Comparison of ENCODE assay signal across 29 cellular contexts in the genomic region with DNA sequence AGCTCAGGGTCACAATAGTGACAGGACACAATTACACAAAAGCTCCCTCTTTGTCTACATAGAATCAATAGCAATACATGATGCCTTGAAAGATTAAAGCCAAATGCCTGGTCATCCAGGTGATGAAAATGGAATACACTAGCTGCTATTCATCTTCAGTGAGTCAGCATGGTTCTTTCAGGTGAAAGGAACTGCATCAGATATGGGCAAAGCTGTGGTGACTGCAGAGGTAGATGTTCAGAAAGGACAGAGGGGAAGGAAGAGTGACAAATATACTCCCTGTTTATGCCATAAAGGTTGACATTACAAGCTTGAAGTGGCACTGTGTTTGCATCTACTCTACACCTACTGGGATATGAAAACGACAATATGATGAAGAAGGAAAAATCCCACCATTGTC. TPM values are rescaled to one million over a fixed set of nuclear protein-coding genes. Genes with fewer than 3 reads are reported as not detected.
DNase-seq lines count a peak whose midpoint lies in the region; ATAC-seq, FAIRE-seq and TF ChIP-seq lines count a peak whose summit lies in the region.
"Had no signal": no experiment of that assay in that cellular context is flagged by ENCODE, and none has a peak within 500 bp of the region (broad histone marks: within the 10 kb centered on the region; RNA-seq: fewer than 3 reads in every experiment).

No MANE protein-coding gene starts in this region.

- BruUV-seq in HepG2 (replicated peaks; lab: Mats Ljungman, UMichigan) = no TSS peak

- no peak overlapping the region for H4K91ac ChIP-seq in H1 (replicated peaks; ENCODE audit: insufficient read length, low read length)

- TF ChIP-seq RAD21 in HepG2 (CRISPR knock-in tag; IDR thresholded peaks at IDR 0.05) = no peak
- TF ChIP-seq RAD21 in H1 (IDR thresholded peaks at IDR 0.05 in 1 of 2, conservative IDR thresholded peaks at IDR 0.05 in 1 of 2; ENCODE audit: low read depth in 2 of 2, low read length in 2 of 2) = no peak

- H3K27ac Mint-ChIP-seq in activated CD4-positive, alpha-beta T cell treated with anti-CD3 and anti-CD28 coated beads for 36 hours = no peak overlapping the region
- H3K27ac Mint-ChIP-seq: CD14-positive monocyte; CD8-positive, alpha-beta memory T cell; H9 had no signal

- H3K9ac ChIP-seq in HepG2 (ENCODE audit: insufficient read depth, low read depth, low read length) (no peak overlapping the region), H1 (replicated peaks in 1 of 4; ENCODE audit: extremely low read depth in 1 of 4, low read depth in 3 of 4, low read length in 3 of 4) (no peak overlapping the region)
- H3K9ac ChIP-seq: GM23248 had no signal

- H3K36me3 ChIP-seq in HepG2 (replicated peaks in 1 of 2; ENCODE audit: control insufficient read depth in 1 of 2, insufficient read depth in 2 of 2, low read length in 2 of 2) (no peaks in the 10 kb centered on the region), right lobe of liver (no peaks in the 10 kb centered on the region), H1 (ENCODE audit: control insufficient read depth in 2 of 4, insufficient read depth in 4 of 4, low read length in 3 of 4) (no peaks in the 10 kb centered on the region), aorta (ENCODE audit: control insufficient read depth in 1 of 2, insufficient read depth in 2 of 2, low read length in 1 of 2) (no peaks in the 10 kb centered on the region)
- H3K36me3 ChIP-seq: BE2C had no signal

- no peak overlapping the region for H2AK5ac ChIP-seq in H1 (ENCODE audit: low read depth, low read length)

- H3K27me3 ChIP-seq in HepG2 (ENCODE audit: control insufficient read depth in 1 of 2, insufficient read depth in 2 of 2, low read length in 2 of 2) (no peaks in the 10 kb centered on the region), right lobe of liver (no peaks in the 10 kb centered on the region), H1 (replicated peaks in 1 of 4; ENCODE audit: control insufficient read depth in 3 of 4, extremely low read depth in 1 of 4, insufficient read depth in 3 of 4, low read length in 3 of 4) (no peaks in the 10 kb centered on the region), aorta (ENCODE audit: control insufficient read depth in 1 of 2, insufficient read depth in 2 of 2, low read length in 1 of 2) (no peaks in the 10 kb centered on the region)
- H3K27me3 ChIP-seq: BE2C had no signal

- no peak overlapping the region for H3K56ac ChIP-seq in H1 (replicated peaks; ENCODE audit: insufficient read length, low read depth, low read length)

- H3K4me1 ChIP-seq in HepG2 (ENCODE audit: insufficient read depth, low read length) = no peaks in the 10 kb centered on the region
- H3K4me1 ChIP-seq in right lobe of liver = no peaks in the 10 kb centered on the region
- H3K4me1 ChIP-seq in H1 (replicated peaks in 1 of 4; ENCODE audit: control insufficient read depth in 3 of 4, insufficient read depth in 4 of 4, low read length in 3 of 4) = no peaks in the 10 kb centered on the region
- no peaks in the 10 kb centered on the region for H3K4me1 ChIP-seq in aorta (ENCODE audit: control insufficient read depth in 1 of 2, insufficient read depth in 2 of 2, low read length in 2 of 2)
- H3K4me1 ChIP-seq: BE2C had no signal

- no peak for TF ChIP-seq EP300 in HepG2 (IDR thresholded peaks at IDR 0.05; ENCODE audit: low read depth in 2 of 2, low read length in 2 of 2)
- no peak for TF ChIP-seq EP300 in HepG2 (CRISPR knock-in tag; IDR thresholded peaks at IDR 0.05; ENCODE audit: borderline replicate concordance)
- TF ChIP-seq EP300 in H1 (IDR thresholded peaks at IDR 0.05; ENCODE audit: borderline replicate concordance in 1 of 2, low read depth in 2 of 2, low read length in 2 of 2) = no peak

- TF ChIP-seq POLR2A in HepG2 (IDR thresholded peaks at IDR 0.05; ENCODE audit: insufficient read depth in 1 of 2, low read depth in 2 of 2, low read length in 2 of 2) = no peak
- TF ChIP-seq POLR2A in right lobe of liver (IDR thresholded peaks at IDR 0.05) = no peak
- no peak for TF ChIP-seq POLR2A in H1 (IDR thresholded peaks at IDR 0.05; ENCODE audit: control extremely low read depth in 1 of 2, low read depth in 2 of 2, low read length in 2 of 2)

- H2BK12ac ChIP-seq in H1 (ENCODE audit: low read depth, low read length) = no peak overlapping the region

- no peak overlapping the region for H2BK15ac ChIP-seq in H1 (ENCODE audit: low read length)

- no peak overlapping the region for H3K14ac ChIP-seq in H1 (ENCODE audit: insufficient read length)

- no peaks in the 10 kb centered on the region for H3K79me1 ChIP-seq in H1 (ENCODE audit: low read depth, low read length)

- no peak overlapping the region for H3K4me3 Mint-ChIP-seq in activated CD4-positive, alpha-beta T cell treated with anti-CD3 and anti-CD28 coated beads for 36 hours
- H3K4me3 Mint-ChIP-seq: CD14-positive monocyte; CD8-positive, alpha-beta memory T cell; H9 had no signal

- H4K8ac ChIP-seq in H1 (ENCODE audit: extremely low read depth, insufficient read depth, low read length) = no peak overlapping the region

- no peaks in the 10 kb centered on the region for H3K9me3 Mint-ChIP-seq in activated CD4-positive, alpha-beta T cell treated with anti-CD3 and anti-CD28 coated beads for 36 hours (ENCODE audit: low read depth)

- H3K18ac ChIP-seq in H1 (ENCODE audit: extremely low read depth, low read length) = no peak overlapping the region

- H3K27ac ChIP-seq in HepG2 (ENCODE audit: extremely low read length, insufficient read depth, low read length) (no peak overlapping the region), right lobe of liver (no peak overlapping the region), H1 (ENCODE audit: low read depth, low read length) (no peak overlapping the region), aorta (ENCODE audit: low read depth in 1 of 2, low read length in 2 of 2) (no peak overlapping the region)
- H3K27ac ChIP-seq: GM23248, RWPE1 had no signal

- FAIRE-seq in HepG2 (lab: Jason Lieb, UNC) (peak; percentile 39), H1 (lab: Jason Lieb, UNC) (peak; percentile 24)

- no peaks in the 10 kb centered on the region for H3K23me2 ChIP-seq in H1 (ENCODE audit: low read depth, low read length)

- H4K20me1 ChIP-seq in HepG2 (ENCODE audit: insufficient read depth, low read length) (no peaks in the 10 kb centered on the region), H1 (replicated peaks in 1 of 2; ENCODE audit: control insufficient read depth in 1 of 2, insufficient read depth in 2 of 2, low read length in 2 of 2) (no peaks in the 10 kb centered on the region)

- POLR2A ChIA-PET in activated CD4-positive, alpha-beta T cell treated with anti-CD3 and anti-CD28 coated beads for 36 hours (lab: Charles Lee) = no interaction called here
- POLR2A ChIA-PET in HepG2 (lab: Yijun Ruan, JAX) = no interaction called here
- POLR2A ChIA-PET in H1 (lab: Charles Lee; ENCODE audit: partially characterized antibody) = no interaction called here

- H3K4me3 ChIP-seq in HepG2 (replicated peaks in 1 of 3; ENCODE audit: insufficient read depth in 1 of 3, low read depth in 2 of 3, low read length in 3 of 3) = no peak overlapping the region
- H3K4me3 ChIP-seq in right lobe of liver = no peak overlapping the region
- H3K4me3 ChIP-seq in H1 (ENCODE audit: extremely low read depth in 1 of 4, insufficient read depth in 2 of 4, low read depth in 3 of 4, low read length in 4 of 4) = no peak overlapping the region
- H3K4me3 ChIP-seq in aorta (ENCODE audit: low read length in 2 of 2) = no peak overlapping the region
- H3K4me3 ChIP-seq: GM23248 had no signal

- H4K5ac ChIP-seq in H1 (ENCODE audit: insufficient read length, low read depth, low read length) = no peak overlapping the region

- TF ChIP-seq CTCF in HepG2 (CRISPR knock-in tag; IDR thresholded peaks at IDR 0.05) (no peak), right lobe of liver (IDR thresholded peaks at IDR 0.05) (no peak), H1 (IDR thresholded peaks at IDR 0.05; ENCODE audit: control extremely low read depth in 1 of 3, insufficient read depth in 1 of 3, low read depth in 1 of 3, low read length in 3 of 3) (no peak)

- no peak overlapping the region for H3K4me2 ChIP-seq in HepG2 (ENCODE audit: low read depth, low read length)
- H3K4me2 ChIP-seq in H1 (ENCODE audit: insufficient read depth in 1 of 2, low read depth in 2 of 2, low read length in 2 of 2) = no peak overlapping the region

- H3K79me2 ChIP-seq in HepG2 (ENCODE audit: insufficient read depth, low read length) (no peaks in the 10 kb centered on the region), H1 (ENCODE audit: control insufficient read depth in 1 of 2, insufficient read depth in 2 of 2, low read length in 2 of 2) (no peaks in the 10 kb centered on the region)

- H3K4ac ChIP-seq in H1 (replicated peaks; ENCODE audit: insufficient read length, low read depth, low read length) = no peak overlapping the region

- no peak overlapping the region for H2BK5ac ChIP-seq in H1 (ENCODE audit: low read depth, low read length)

- no peaks in the 10 kb centered on the region for H3K27me3 Mint-ChIP-seq in activated CD4-positive, alpha-beta T cell treated with anti-CD3 and anti-CD28 coated beads for 36 hours

- CTCF ChIA-PET in activated CD4-positive, alpha-beta T cell treated with anti-CD3 and anti-CD28 coated beads for 36 hours (lab: Charles Lee) = no interaction called here
- CTCF ChIA-PET in HepG2 (lab: Yijun Ruan, JAX; ENCODE audit: low intra/inter-chr PET ratio, low total read pairs) = no interaction called here
- CTCF ChIA-PET in H1 (lab: Charles Lee; ENCODE audit: partially characterized antibody) = interaction anchor here (0.7 kb wide), 1 partner anchor 53 kb away, joined by 3 read pairs; no protein-coding TSS in a partner anchor

- peaks cover 3% of the 10 kb centered on the region for H3K4me1 Mint-ChIP-seq in activated CD4-positive, alpha-beta T cell treated with anti-CD3 and anti-CD28 coated beads for 36 hours
- H3K4me1 Mint-ChIP-seq: CD14-positive monocyte; CD8-positive, alpha-beta memory T cell; H9 had no signal

- H3K9me3 ChIP-seq in HepG2 (ENCODE audit: low read length) (no peaks in the 10 kb centered on the region), right lobe of liver (no peaks in the 10 kb centered on the region), H1 (ENCODE audit: insufficient read depth in 2 of 2, low read depth in 1 of 2, low read length in 1 of 2) (no peaks in the 10 kb centered on the region), aorta (ENCODE audit: control insufficient read depth, low read length) (no peaks in the 10 kb centered on the region)
- H3K9me3 ChIP-seq: BE2C had no signal

- no peak overlapping the region for H3K23ac ChIP-seq in H1 (ENCODE audit: insufficient read length)

- H2BK20ac ChIP-seq in H1 (ENCODE audit: low read length) = no peak overlapping the region

- no peak overlapping the region for H2BK120ac ChIP-seq in H1 (replicated peaks; ENCODE audit: low read depth, low read length)

- ATAC-seq in activated CD4-positive, alpha-beta T cell treated with anti-CD3 and anti-CD28 coated beads for 36 hours = peak; percentile 49
- no peak for ATAC-seq in HepG2
- ATAC-seq in right lobe of liver = no peak
- no peak for ATAC-seq in aorta (ENCODE audit: low FRiP score)
- ATAC-seq: Panc1 had no signal

- WGBS in HepG2 (ENCODE audit: low lambda C conversion rate) = 0% methylated on average over 1 of the region's 1 CpG
- 33% methylated on average over 1 of the region's 1 CpG for WGBS in right lobe of liver (ENCODE audit: insufficient coverage, low coverage, low lambda C conversion rate, missing lambda C conversion rate)
- 100% methylated on average over 1 of the region's 1 CpG; no CpG with 5 or more reads in 1 of the 2 experiments for WGBS in H1 (ENCODE audit: extremely low coverage in 1 of 2, insufficient coverage in 1 of 2, insufficient read length in 1 of 2, insufficient replicate concordance in 2 of 2, low coverage in 1 of 2, low lambda C conversion rate in 2 of 2, missing lambda C conversion rate in 1 of 2), 2 experiments
- 71 to 88% methylated on average over 1 of the region's 1 CpG for WGBS in aorta, 2 donors

- H3K36me3 Mint-ChIP-seq in activated CD4-positive, alpha-beta T cell treated with anti-CD3 and anti-CD28 coated beads for 36 hours (ENCODE audit: low read depth) = no peaks in the 10 kb centered on the region
- H3K36me3 Mint-ChIP-seq: CD14-positive monocyte; CD8-positive, alpha-beta memory T cell had no signal

- intact Hi-C loops in activated CD4-positive, alpha-beta T cell treated with anti-CD3 and anti-CD28 coated beads for 36 hours (cut with DNase I, micrococcal nuclease) = no loop called here
- intact Hi-C loops in HepG2 (cut with micrococcal nuclease; ENCODE audit: unreplicated experiment) (no loop called here), right lobe of liver (cut with DNase I) (no loop called here), aorta (cut with DNase I) (no loop called here)

- no peak for DNase-seq in activated CD4-positive, alpha-beta T cell treated with anti-CD3 and anti-CD28 coated beads for 36 hours
- DNase-seq in activated CD4-positive, alpha-beta T cell treated with anti-CD3 and anti-CD28 coated beads for 4 hours = no peak
- DNase-seq in HepG2 (ENCODE audit: low spot score) (no peak), right lobe of liver (no peak), H1 (ENCODE audit: low read depth in 1 of 2, low spot score in 2 of 2) (no peak), aorta (no peak), EL (no peak)
- DNase-seq: 8988T; ACHN; BE2C; CD8-positive, alpha-beta memory T cell; DMS79 treated with DMSO at 0.1 percent for 48 hours; GM23248; H9; Karpas-422; NCI-H1092; NCI-H1417 treated with DMSO at 0.1 percent for 48 hours; NCI-H187; NCI-H2081 treated with DMSO at 0.1 percent for 48 hours; NCI-H2171; NCI-H226; NCI-H510A; NCI-H69; SHP77 had no signal

- no peak overlapping the region for H2AFZ ChIP-seq in HepG2 (ENCODE audit: low read length)
- no peak overlapping the region for H2AFZ ChIP-seq in H1 (ENCODE audit: low read length)
- H2AFZ ChIP-seq: GM23248 had no signal

- in situ Hi-C loops in HepG2 (cut with HindIII; ENCODE audit: extremely low pct_ligation_motif_present, low pct_unique_long_range_greater_than_20kb) = no loop called here

RNA-seq across cellular contexts. Expression of a gene that starts 20.0 kb away (rescaled TPM):
- total RNA-seq in activated CD4-positive, alpha-beta T cell treated with anti-CD3 and anti-CD28 coated beads for 36 hours = not detected
- not detected in 2 replicates for total RNA-seq in HepG2 (2016; rRNA removed; fragmentation: Illumina TruSeq; extraction: Trizol)
- not detected in 2 replicates for total RNA-seq in HepG2 (2016; cell fraction: cytosol; rRNA removed; fragmentation: Illumina TruSeq; extraction: Trizol; ENCODE audit: low read depth)
- total RNA-seq in HepG2 (2016; cell fraction: insoluble cytoplasmic fraction; rRNA removed; fragmentation: Illumina TruSeq; extraction: Trizol) = not detected in 2 replicates
- total RNA-seq in HepG2 (2016; cell fraction: membrane; rRNA removed; fragmentation: Illumina TruSeq; extraction: Trizol) = not detected in 2 replicates
- total RNA-seq in HepG2 (2016; cell fraction: nucleus; rRNA removed; fragmentation: Illumina TruSeq; extraction: Trizol) = not detected in 2 replicates
- not detected in 2 replicates for polyA plus RNA-seq in HepG2 (2011; rRNA removed)
- not detected in 2 replicates for polyA plus RNA-seq in HepG2 (2011; cell fraction: cytosol; rRNA removed)
- not detected in 2 replicates for polyA plus RNA-seq in HepG2 (2011; cell fraction: nucleus; rRNA removed)
- polyA plus RNA-seq in HepG2 (2012) = not detected in 2 replicates
- not detected in 2 replicates for polyA plus RNA-seq in HepG2 (2016; cell fraction: cytosol; fragmentation: Illumina TruSeq; extraction: Trizol; ENCODE audit: low read depth)
- polyA plus RNA-seq in HepG2 (2016; cell fraction: insoluble cytoplasmic fraction; fragmentation: Illumina TruSeq; extraction: Trizol; ENCODE audit: low read depth) = not detected in 2 replicates
- not detected in 2 replicates for polyA plus RNA-seq in HepG2 (2016; cell fraction: membrane; fragmentation: Illumina TruSeq; extraction: Trizol; ENCODE audit: low read depth)
- polyA plus RNA-seq in HepG2 (2016; cell fraction: nucleus; fragmentation: Illumina TruSeq; extraction: Trizol; ENCODE audit: insufficient read depth, low read depth) = not detected in 2 replicates
- polyA minus RNA-seq in HepG2 (2011; rRNA and poly(A)+ RNA removed; ENCODE audit: low replicate concordance) = not detected in 2 replicates
- polyA minus RNA-seq in HepG2 (2011; cell fraction: cytosol; rRNA and poly(A)+ RNA removed) = not detected in 2 replicates
- polyA minus RNA-seq in HepG2 (2011; cell fraction: nucleus; rRNA and poly(A)+ RNA removed) = not detected in 2 replicates
- total RNA-seq in right lobe of liver = not detected
- total RNA-seq in H1 (2021; fragmentation: NEBNext Ultra II Directional; extraction: Animal tissue kit (Norgen Biotek cat#: 25700)) = not detected in 2 replicates
- not detected in 2 replicates for polyA plus RNA-seq in H1 (2011; rRNA removed)
- polyA plus RNA-seq in H1 (2011; cell fraction: cytosol; rRNA removed) = not detected
- polyA plus RNA-seq in H1 (2011; cell fraction: nucleus; rRNA removed) = not detected
- polyA plus RNA-seq in H1 (2012, experiment 1 of 2) = not detected in 4 replicates
- not detected for polyA plus RNA-seq in H1 (2012, experiment 2 of 2)
- not detected for polyA plus RNA-seq in H1 (2013, experiment 1 of 2)
- polyA plus RNA-seq in H1 (2013, experiment 2 of 2) = not detected
- polyA minus RNA-seq in H1 (2011; rRNA and poly(A)+ RNA removed) = not detected in 2 replicates
- not detected for polyA minus RNA-seq in H1 (2011; cell fraction: cytosol; rRNA and poly(A)+ RNA removed)
- not detected for polyA minus RNA-seq in H1 (2011; cell fraction: nucleus; rRNA and poly(A)+ RNA removed)
- total RNA-seq in aorta = not detected
- polyA plus RNA-seq in aorta = not detected
- total RNA-seq: CD8-positive, alpha-beta memory T cell; GM23248; H9; HT-29; OCI-LY7 had no signal
- polyA plus RNA-seq: CD14-positive monocyte; CD8-positive, alpha-beta memory T cell; GM23248 had no signal
